Comparison of ENCODE assay signal across 1 cellular context in genomic region chr12:123121670-123122069, GRCh38.
A peak's percentile ranks its signal among the peaks of the same experiment; 100 is the strongest.
TF ChIP-seq lines count a peak whose summit lies in the region.

No MANE protein-coding gene starts in this region.

TF ChIP-seq in HepG2, 621 proteins besides CTCF, POLR2A, EP300 and RAD21 (continued from another document):
- TF ChIP-seq, protein P1, sequence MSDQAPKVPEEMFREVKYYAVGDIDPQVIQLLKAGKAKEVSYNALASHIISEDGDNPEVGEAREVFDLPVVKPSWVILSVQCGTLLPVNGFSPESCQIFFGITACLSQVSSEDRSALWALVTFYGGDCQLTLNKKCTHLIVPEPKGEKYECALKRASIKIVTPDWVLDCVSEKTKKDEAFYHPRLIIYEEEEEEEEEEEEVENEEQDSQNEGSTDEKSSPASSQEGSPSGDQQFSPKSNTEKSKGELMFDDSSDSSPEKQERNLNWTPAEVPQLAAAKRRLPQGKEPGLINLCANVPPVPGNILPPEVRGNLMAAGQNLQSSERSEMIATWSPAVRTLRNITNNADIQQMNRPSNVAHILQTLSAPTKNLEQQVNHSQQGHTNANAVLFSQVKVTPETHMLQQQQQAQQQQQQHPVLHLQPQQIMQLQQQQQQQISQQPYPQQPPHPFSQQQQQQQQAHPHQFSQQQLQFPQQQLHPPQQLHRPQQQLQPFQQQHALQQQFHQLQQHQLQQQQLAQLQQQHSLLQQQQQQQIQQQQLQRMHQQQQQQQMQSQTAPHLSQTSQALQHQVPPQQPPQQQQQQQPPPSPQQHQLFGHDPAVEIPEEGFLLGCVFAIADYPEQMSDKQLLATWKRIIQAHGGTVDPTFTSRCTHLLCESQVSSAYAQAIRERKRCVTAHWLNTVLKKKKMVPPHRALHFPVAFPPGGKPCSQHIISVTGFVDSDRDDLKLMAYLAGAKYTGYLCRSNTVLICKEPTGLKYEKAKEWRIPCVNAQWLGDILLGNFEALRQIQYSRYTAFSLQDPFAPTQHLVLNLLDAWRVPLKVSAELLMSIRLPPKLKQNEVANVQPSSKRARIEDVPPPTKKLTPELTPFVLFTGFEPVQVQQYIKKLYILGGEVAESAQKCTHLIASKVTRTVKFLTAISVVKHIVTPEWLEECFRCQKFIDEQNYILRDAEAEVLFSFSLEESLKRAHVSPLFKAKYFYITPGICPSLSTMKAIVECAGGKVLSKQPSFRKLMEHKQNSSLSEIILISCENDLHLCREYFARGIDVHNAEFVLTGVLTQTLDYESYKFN (CRISPR knock-in tag; conservative IDR thresholded peaks at IDR 0.05): no peak
- TF ChIP-seq ZFP90 (CRISPR knock-in tag; IDR thresholded peaks at IDR 0.05; ENCODE audit: borderline replicate concordance) (no peak), ZNF770 (CRISPR knock-in tag; IDR thresholded peaks at IDR 0.05) (0 out of 2 replicates have a peak, but pooled peaks have one; percentile 14), U2AF1 (optimal IDR thresholded peaks at IDR 0.05; ENCODE audit: low read depth, low read length) (no peak)
- TF ChIP-seq, protein P2, sequence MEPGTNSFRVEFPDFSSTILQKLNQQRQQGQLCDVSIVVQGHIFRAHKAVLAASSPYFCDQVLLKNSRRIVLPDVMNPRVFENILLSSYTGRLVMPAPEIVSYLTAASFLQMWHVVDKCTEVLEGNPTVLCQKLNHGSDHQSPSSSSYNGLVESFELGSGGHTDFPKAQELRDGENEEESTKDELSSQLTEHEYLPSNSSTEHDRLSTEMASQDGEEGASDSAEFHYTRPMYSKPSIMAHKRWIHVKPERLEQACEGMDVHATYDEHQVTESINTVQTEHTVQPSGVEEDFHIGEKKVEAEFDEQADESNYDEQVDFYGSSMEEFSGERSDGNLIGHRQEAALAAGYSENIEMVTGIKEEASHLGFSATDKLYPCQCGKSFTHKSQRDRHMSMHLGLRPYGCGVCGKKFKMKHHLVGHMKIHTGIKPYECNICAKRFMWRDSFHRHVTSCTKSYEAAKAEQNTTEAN (CRISPR knock-in tag; conservative IDR thresholded peaks at IDR 0.05): no peak
TF ChIP-seq in HepG2: peak in this region for 1.
